9 cellular contexts compared by ENCODE assay signal in genomic region chr6:71107935-71108420, GRCh38.
DNase-seq lines count a peak whose midpoint lies in the region; ATAC-seq and TF ChIP-seq lines count a peak whose summit lies in the region.
"Had no signal": no experiment of that assay in that cellular context is flagged by ENCODE, and none has a peak within 500 bp of the region (broad histone marks: within the 10 kb centered on the region; RNA-seq: fewer than 3 reads in every experiment).

No MANE protein-coding gene starts in this region.

- H3K4me3 ChIP-seq in kidney epithelial cell (ENCODE audit: low read depth, low read length) = no peak overlapping the region
- H3K4me3 ChIP-seq in upper lobe of right lung = peak overlapping the region; percentile 28
- H3K4me3 ChIP-seq: A549 had no signal

- no peak for TF ChIP-seq CTCF in kidney epithelial cell (IDR thresholded peaks at IDR 0.05; ENCODE audit: insufficient read depth, low read length, poor library complexity, severe bottlenecking)
- TF ChIP-seq CTCF in upper lobe of right lung (IDR thresholded peaks at IDR 0.05) = no peak

- H3K4me1 ChIP-seq in upper lobe of right lung = peaks cover 6% of the 10 kb centered on the region
- H3K4me1 ChIP-seq: A549 had no signal

- intact Hi-C loops in upper lobe of right lung (cut with DNase I) = no loop called here

- ATAC-seq in upper lobe of right lung (peak; percentile 56), GM19397 (IDR thresholded peaks at IDR 0.05; ENCODE audit: unreplicated experiment) (no peak)
- ATAC-seq: A549 had no signal

- H3K27ac ChIP-seq in upper lobe of right lung (no peak overlapping the region), substantia nigra (ENCODE audit: low read depth, low read length, poor library complexity, severe bottlenecking) (no peak overlapping the region)
- H3K27ac ChIP-seq: A549 had no signal

- H3K36me3 ChIP-seq in kidney epithelial cell (ENCODE audit: control insufficient read depth, insufficient read depth, low read length) (no peaks in the 10 kb centered on the region), upper lobe of right lung (no peaks in the 10 kb centered on the region)

- DNase-seq in NCI-H1417 (lab: John Stamatoyannopoulos, UW) (peak in 2 of 3 experiments; percentile 46 to 85), NCI-H1417 treated with DMSO at 0.1 percent for 48 hours (lab: John Stamatoyannopoulos, UW) (no peak), astrocyte of the hippocampus (ENCODE audit: low read depth, low spot score) (peak; percentile 93), kidney epithelial cell (ENCODE audit: low read depth) (peak; percentile 82), upper lobe of right lung (no peak), UCSD-AML1 (lab: John Stamatoyannopoulos, UW; ENCODE audit: unreplicated experiment) (no peak), substantia nigra (lab: John Stamatoyannopoulos, UW) (no peak)

- no peaks in the 10 kb centered on the region for H3K27me3 ChIP-seq in kidney epithelial cell (ENCODE audit: control insufficient read depth, insufficient read depth, low read length)
- H3K27me3 ChIP-seq in upper lobe of right lung = no peaks in the 10 kb centered on the region

- H3K9me3 ChIP-seq in upper lobe of right lung = no peaks in the 10 kb centered on the region
- H3K9me3 ChIP-seq: A549 had no signal

Comparison
In these comparisons a context has a peak if more than half of its experiments do, and no peak if none do; other contexts are left out.
1. DNase-seq: peak in NCI-H1417 (2 of 3), astrocyte of the hippocampus (single experiment) and kidney epithelial cell (single experiment); none in NCI-H1417 treated with DMSO at 0.1 percent for 48 hours (single experiment), upper lobe of right lung (single experiment), UCSD-AML1 (single experiment) and substantia nigra (0 of 49).